ENCODE assay signal across 8 cellular contexts in genomic region chr2:168961450-168962229, GRCh38.
A peak's percentile ranks its signal among the peaks of the same experiment; 100 is the strongest.
DNase-seq lines count a peak whose midpoint lies in the region; ATAC-seq and TF ChIP-seq lines count a peak whose summit lies in the region.

No MANE protein-coding gene starts in this region.

- peak; percentile 86 for TF ChIP-seq CTCF in progenitor cell of endocrine pancreas (IDR thresholded peaks at IDR 0.05; ENCODE audit: unreplicated experiment)

- no peaks in the 10 kb centered on the region for H3K4me1 Mint-ChIP-seq in progenitor cell of endocrine pancreas (ENCODE audit: low read depth)

- H3K9me3 Mint-ChIP-seq in progenitor cell of endocrine pancreas (ENCODE audit: low read depth): no peaks in the 10 kb centered on the region

- ATAC-seq in GM19324 (IDR thresholded peaks at IDR 0.05; ENCODE audit: low FRiP score, unreplicated experiment) (peak; percentile 59), HG03439 (IDR thresholded peaks at IDR 0.05; ENCODE audit: unreplicated experiment) (peak; percentile 90)

- peaks cover 3% of the 10 kb centered on the region for H3K27me3 Mint-ChIP-seq in progenitor cell of endocrine pancreas

- DNase-seq in DMS79 treated with DMSO at 0.1 percent for 48 hours (lab: John Stamatoyannopoulos, UW) (peak; percentile 25), NCI-H526 (lab: John Stamatoyannopoulos, UW) (peak; percentile 48 to 85), activated T-helper 1 cell treated with Interleukin-2 at 50 U/mL for 16 hours (ENCODE audit: low read depth) (peak; percentile 1), glomerular visceral epithelial cell (ENCODE audit: extremely low spot score) (peak; percentile 76), progenitor cell of endocrine pancreas (ENCODE audit: low spot score, unreplicated experiment) (peak; percentile 12), T-helper 9 cell (no peak)

- H3K27ac Mint-ChIP-seq in progenitor cell of endocrine pancreas: no peak overlapping the region

- H3K36me3 Mint-ChIP-seq in progenitor cell of endocrine pancreas (ENCODE audit: insufficient read depth): no peaks in the 10 kb centered on the region

- H3K4me3 Mint-ChIP-seq in progenitor cell of endocrine pancreas (ENCODE audit: low read depth): no peak overlapping the region
